ENCODE assay signal across 7 cellular contexts in the genomic region with DNA sequence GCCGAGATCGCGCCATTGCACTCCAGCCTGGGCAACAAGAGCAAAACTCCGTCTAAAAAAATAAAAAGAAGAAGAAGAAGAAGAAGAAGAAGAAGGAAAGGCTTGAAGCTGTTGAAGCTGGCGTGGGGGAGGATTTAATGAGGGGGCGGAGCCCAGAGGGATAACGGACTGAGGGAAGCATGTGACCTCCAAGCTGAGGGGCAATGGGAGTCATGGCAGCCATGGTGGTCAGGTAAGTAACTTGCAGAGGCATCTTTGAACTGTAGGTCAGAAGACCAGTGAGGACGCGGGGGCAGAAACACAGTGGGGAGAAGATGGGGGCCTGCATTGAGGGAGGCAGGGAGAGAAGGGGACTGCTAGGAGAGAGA.
DNase-seq lines count a peak whose midpoint lies in the region; ATAC-seq and TF ChIP-seq lines count a peak whose summit lies in the region.

No MANE protein-coding gene starts in this region.

- H3K4me3 Mint-ChIP-seq in memory B cell: peak overlapping the region; percentile 90

- H3K4me3 ChIP-seq in GM12865 (ENCODE audit: low read depth, low read length): peak overlapping the region; percentile 47

- peaks cover 8% of the 10 kb centered on the region for H3K4me1 Mint-ChIP-seq in memory B cell

- DNase-seq in GM12865 (ENCODE audit: low read depth): peak; percentile 43
- DNase-seq in MV-4-11 (lab: John Stamatoyannopoulos, UW): peak; percentile 62
- DNase-seq in amniotic epithelial cell (ENCODE audit: low read depth): peak; percentile 50
- DNase-seq in memory B cell (ENCODE audit: low spot score in 2 of 2): no peak
- DNase-seq in Ammon's horn (ENCODE audit: low spot score): no peak
- no peak for DNase-seq in GM03348 (ENCODE audit: low spot score)

- H3K36me3 Mint-ChIP-seq in memory B cell: no peaks in the 10 kb centered on the region

- no peaks in the 10 kb centered on the region for H3K9me3 Mint-ChIP-seq in memory B cell

- no peak for TF ChIP-seq CTCF in GM12865 (IDR thresholded peaks at IDR 0.05; ENCODE audit: insufficient read depth, low read depth, low read length, missing control alignments)

- H3K27ac Mint-ChIP-seq in memory B cell: peak overlapping the region; percentile 52

- H3K27me3 Mint-ChIP-seq in memory B cell: peaks cover 4% of the 10 kb centered on the region

- no peak for ATAC-seq in memory B cell (ENCODE audit: low read depth)
- no peak for ATAC-seq in GM21529 (IDR thresholded peaks at IDR 0.05; ENCODE audit: unreplicated experiment)

Comparison
In these comparisons a context has a peak if more than half of its experiments do, and no peak if none do; other contexts are left out.
1. DNase-seq: peak in GM12865 (single experiment), MV-4-11 (single experiment) and amniotic epithelial cell (single experiment); none in memory B cell (0 of 2), Ammon's horn (single experiment) and GM03348 (single experiment).